ENCODE assay signal across 17 cellular contexts in the genomic region with DNA sequence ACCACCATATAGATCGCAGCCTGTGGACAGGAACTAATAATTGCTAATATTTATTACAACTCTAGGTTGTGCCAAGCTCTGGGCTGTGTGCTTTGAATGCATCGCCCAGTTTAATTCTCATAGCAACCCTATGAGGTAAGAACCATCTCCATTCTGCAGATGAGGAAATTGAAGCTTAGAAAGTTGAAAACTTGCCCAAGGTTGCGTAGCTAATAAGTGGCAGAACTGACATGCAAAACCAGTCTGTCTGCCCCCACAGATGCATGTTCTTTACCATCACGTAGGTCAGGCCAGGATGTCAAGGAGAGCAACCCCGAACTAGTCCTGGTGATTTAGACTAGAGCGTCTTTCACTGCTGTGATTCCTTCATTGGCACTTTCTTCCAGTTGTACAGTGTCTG.
"Had no signal": no experiment of that assay in that cellular context is flagged by ENCODE, and none has a peak within 500 bp of the region (broad histone marks: within the 10 kb centered on the region; RNA-seq: fewer than 3 reads in every experiment).

No MANE protein-coding gene starts in this region.

- H3K36me3 ChIP-seq: esophagus squamous epithelium, transverse colon, vagina had no signal

- H3K4me3 ChIP-seq: esophagus squamous epithelium, hepatocyte, mucosa of descending colon, smooth muscle cell, testis, transverse colon, vagina had no signal

- H3K9me3 ChIP-seq: esophagus squamous epithelium, mucosa of descending colon, testis, transverse colon, vagina had no signal

- ATAC-seq: foreskin keratinocyte; left colon; left ventricle myocardium superior; mucosa of descending colon; natural killer cell; right cardiac atrium; stimulated activated memory B cell treated with anti-CD40 and anti-IgM and Interleukin-4, amounts not matched to agents 10 μg/mL and 1 μg/mL and 100 μg/mL, for 72 hours had no signal

- H3K4me2 ChIP-seq: hepatocyte, smooth muscle cell had no signal

- H2AFZ ChIP-seq: hepatocyte had no signal

- H3K27ac ChIP-seq: foreskin keratinocyte, hepatocyte, testis, transverse colon, vagina had no signal

- FAIRE-seq: endometrium had no signal

- H3K27me3 ChIP-seq: esophagus squamous epithelium, foreskin keratinocyte, hepatocyte, testis, transverse colon, vagina had no signal

- H3K4me1 ChIP-seq: testis, vagina had no signal

- DNase-seq: effector memory CD4-positive, alpha-beta T cell; esophagus squamous epithelium; foreskin keratinocyte; left colon; left ventricle myocardium superior; mucosa of descending colon; natural killer cell; posterior cingulate gyrus; right cardiac atrium; stimulated activated CD4-positive, alpha-beta T cell treated with anti-CD3 and anti-CD28 coated beads, Interleukin-4, amount 100 ng/mL, for 1 hour; testis; transverse colon had no signal
